Comparison of ENCODE assay signal across 14 cellular contexts in the genomic region with DNA sequence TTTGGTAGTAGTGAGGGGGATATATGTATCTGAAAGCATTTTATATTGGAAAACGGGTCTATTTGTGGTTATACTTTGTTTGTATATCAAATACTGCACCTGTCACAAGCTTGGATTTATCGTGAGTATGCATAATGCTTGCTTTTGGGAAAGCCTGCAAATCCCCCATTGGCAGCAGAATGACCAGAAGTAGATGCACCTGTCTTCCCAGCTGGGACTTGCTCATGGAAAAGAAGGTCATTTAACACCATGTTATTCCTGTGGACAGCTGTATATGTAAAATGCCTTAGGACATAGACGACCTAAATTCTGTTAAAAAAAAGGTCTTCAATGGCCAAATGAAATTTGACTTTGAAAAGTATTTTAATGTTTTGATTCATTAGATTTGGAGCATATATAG.
"Had no signal": no experiment of that assay in that cellular context is flagged by ENCODE, and none has a peak within 500 bp of the region (broad histone marks: within the 10 kb centered on the region; RNA-seq: fewer than 3 reads in every experiment).

No MANE protein-coding gene starts in this region.

- H3K4me1 ChIP-seq: ascending aorta, breast epithelium had no signal

- ATAC-seq: right cardiac atrium; stimulated activated naive CD8-positive, alpha-beta T cell treated with anti-CD3 and anti-CD28 coated beads, Interleukin-15, amount 100 ng/mL, for 72 hours had no signal

- H3K4me3 ChIP-seq: ascending aorta, breast epithelium, smooth muscle cell had no signal

- DNase-seq: activated CD4-positive, CD25-positive, alpha-beta regulatory T cell treated with anti-CD3 and anti-CD28 coated beads, Interleukin-2, amount 50 U/mL, for 72 hours; activated naive CD4-positive, alpha-beta T cell treated with anti-CD3 and anti-CD28 coated beads, Interleukin-2, amount 10 ng/mL, durations not matched to agents 7 days and 5 days; foreskin melanocyte; head of caudate nucleus; immature natural killer cell; mesenchymal stem cell; nephron progenitor cell; occipital lobe; right cardiac atrium; stimulated activated naive CD8-positive, alpha-beta T cell treated with anti-CD3 and anti-CD28 coated beads, Interleukin-15, amount 100 ng/mL, for 72 hours had no signal

- H3K9me3 ChIP-seq: ascending aorta, breast epithelium had no signal

- H3K27me3 ChIP-seq: ascending aorta, breast epithelium had no signal

- H3K36me3 ChIP-seq: ascending aorta, breast epithelium had no signal

- H3K27ac ChIP-seq: ascending aorta, breast epithelium, epithelial cell of prostate had no signal
